ENCODE assay signal across 1 cellular context in the genomic region with DNA sequence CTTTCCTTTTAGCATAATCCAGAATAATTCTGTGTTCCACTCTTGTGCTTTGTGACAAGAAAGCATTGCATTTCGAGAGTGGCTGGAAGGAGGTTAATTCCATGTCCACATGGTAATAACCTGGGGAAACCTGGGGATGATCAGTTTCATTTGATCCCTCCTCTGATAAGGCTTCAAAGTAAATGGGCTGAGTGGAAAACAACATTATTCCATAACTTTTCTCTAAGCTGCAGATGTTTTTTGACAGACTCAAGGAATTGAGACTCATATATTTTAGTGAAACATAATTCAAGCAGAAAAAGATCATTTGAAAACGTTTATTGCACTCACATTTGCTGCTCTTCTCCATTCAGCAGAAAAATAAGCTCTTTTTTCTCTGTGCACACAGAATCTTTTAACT.
TF ChIP-seq lines count a peak whose summit lies in the region.

No MANE protein-coding gene starts in this region.

TF ChIP-seq in GM23338, 12 proteins besides CTCF, POLR2A, EP300 and RAD21 (continued from another document):
- TF ChIP-seq ZNF462 (CRISPR knock-in tag; IDR thresholded peaks at IDR 0.05) (no peak), EZH2 (IDR thresholded peaks at IDR 0.05; ENCODE audit: low read depth, unreplicated experiment) (no peak), ZNF331 (CRISPR knock-in tag; IDR thresholded peaks at IDR 0.05; ENCODE audit: low read depth) (no peak), POLR2AphosphoS5 (IDR thresholded peaks at IDR 0.05; ENCODE audit: low read depth) (no peak)
- TF ChIP-seq, protein P1, sequence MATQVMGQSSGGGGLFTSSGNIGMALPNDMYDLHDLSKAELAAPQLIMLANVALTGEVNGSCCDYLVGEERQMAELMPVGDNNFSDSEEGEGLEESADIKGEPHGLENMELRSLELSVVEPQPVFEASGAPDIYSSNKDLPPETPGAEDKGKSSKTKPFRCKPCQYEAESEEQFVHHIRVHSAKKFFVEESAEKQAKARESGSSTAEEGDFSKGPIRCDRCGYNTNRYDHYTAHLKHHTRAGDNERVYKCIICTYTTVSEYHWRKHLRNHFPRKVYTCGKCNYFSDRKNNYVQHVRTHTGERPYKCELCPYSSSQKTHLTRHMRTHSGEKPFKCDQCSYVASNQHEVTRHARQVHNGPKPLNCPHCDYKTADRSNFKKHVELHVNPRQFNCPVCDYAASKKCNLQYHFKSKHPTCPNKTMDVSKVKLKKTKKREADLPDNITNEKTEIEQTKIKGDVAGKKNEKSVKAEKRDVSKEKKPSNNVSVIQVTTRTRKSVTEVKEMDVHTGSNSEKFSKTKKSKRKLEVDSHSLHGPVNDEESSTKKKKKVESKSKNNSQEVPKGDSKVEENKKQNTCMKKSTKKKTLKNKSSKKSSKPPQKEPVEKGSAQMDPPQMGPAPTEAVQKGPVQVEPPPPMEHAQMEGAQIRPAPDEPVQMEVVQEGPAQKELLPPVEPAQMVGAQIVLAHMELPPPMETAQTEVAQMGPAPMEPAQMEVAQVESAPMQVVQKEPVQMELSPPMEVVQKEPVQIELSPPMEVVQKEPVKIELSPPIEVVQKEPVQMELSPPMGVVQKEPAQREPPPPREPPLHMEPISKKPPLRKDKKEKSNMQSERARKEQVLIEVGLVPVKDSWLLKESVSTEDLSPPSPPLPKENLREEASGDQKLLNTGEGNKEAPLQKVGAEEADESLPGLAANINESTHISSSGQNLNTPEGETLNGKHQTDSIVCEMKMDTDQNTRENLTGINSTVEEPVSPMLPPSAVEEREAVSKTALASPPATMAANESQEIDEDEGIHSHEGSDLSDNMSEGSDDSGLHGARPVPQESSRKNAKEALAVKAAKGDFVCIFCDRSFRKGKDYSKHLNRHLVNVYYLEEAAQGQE (IDR thresholded peaks at IDR 0.05; ENCODE audit: unreplicated experiment): no peak
